14 cellular contexts compared by ENCODE assay signal in the genomic region with DNA sequence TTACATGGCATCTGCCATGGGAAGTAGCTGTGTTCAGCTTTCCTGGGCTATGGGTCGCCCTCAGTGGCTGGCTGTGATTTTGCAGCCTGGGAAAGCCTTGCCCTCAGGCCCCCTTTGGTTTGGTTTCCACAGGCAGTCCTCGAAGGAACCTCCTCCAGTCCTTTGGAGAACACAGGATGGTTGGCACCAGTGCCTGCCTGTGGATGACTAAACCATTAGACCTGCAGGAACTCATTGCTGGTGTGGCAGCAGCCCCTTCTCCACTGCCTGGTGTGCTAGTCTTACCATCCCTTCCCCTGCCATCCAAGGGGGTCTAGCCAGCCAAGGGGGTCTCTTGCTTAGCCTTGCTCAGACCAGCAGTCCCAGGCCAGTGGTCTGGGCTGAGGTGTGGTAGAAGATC.
DNase-seq lines count a peak whose midpoint lies in the region; ATAC-seq and TF ChIP-seq lines count a peak whose summit lies in the region.
"Had no signal": no experiment of that assay in that cellular context is flagged by ENCODE, and none has a peak within 500 bp of the region (broad histone marks: within the 10 kb centered on the region; RNA-seq: fewer than 3 reads in every experiment).

No MANE protein-coding gene starts in this region.

- H3K4me3 ChIP-seq in right lobe of liver = no peak overlapping the region
- H3K4me3 ChIP-seq: A549, GM23338 had no signal

- H3K27me3 ChIP-seq in foreskin keratinocyte = no peaks in the 10 kb centered on the region
- no peaks in the 10 kb centered on the region for H3K27me3 ChIP-seq in right lobe of liver
- H3K27me3 ChIP-seq: BE2C had no signal

- 44% methylated on average over 2 of the region's 2 CpGs for WGBS in right lobe of liver (ENCODE audit: insufficient coverage, low coverage, low lambda C conversion rate, missing lambda C conversion rate)

- H3K27ac ChIP-seq in foreskin keratinocyte (no peak overlapping the region), right lobe of liver (no peak overlapping the region)
- H3K27ac ChIP-seq: A549, C4-2B had no signal

- no peaks in the 10 kb centered on the region for H3K4me1 Mint-ChIP-seq in T-helper 17 cell
- H3K4me1 Mint-ChIP-seq: CD4-positive, alpha-beta memory T cell; GM23338; H9; IgD-negative memory B cell had no signal

- H3K27ac Mint-ChIP-seq in T-helper 17 cell = no peak overlapping the region
- H3K27ac Mint-ChIP-seq: CD4-positive, alpha-beta memory T cell; GM23338; H9; IgD-negative memory B cell had no signal

- intact Hi-C loops in right lobe of liver (cut with DNase I) = no loop called here

- DNase-seq in M059J (ENCODE audit: low read depth) = peak; percentile 76
- peak; percentile 35 to 74 for DNase-seq in NCI-H446 (lab: John Stamatoyannopoulos, UW)
- DNase-seq in foreskin keratinocyte = no peak
- DNase-seq in right lobe of liver = no peak
- DNase-seq in T-helper 17 cell = no peak
- DNase-seq: BE2C; CD4-positive, alpha-beta memory T cell; DMS53; H9 had no signal

- H3K9me3 ChIP-seq in right lobe of liver = no peaks in the 10 kb centered on the region
- no peaks in the 10 kb centered on the region for H3K9me3 ChIP-seq in T-helper 17 cell (ENCODE audit: control insufficient read depth, low read length, poor library complexity, severe bottlenecking)
- H3K9me3 ChIP-seq: A549, BE2C had no signal

- no peak for TF ChIP-seq CTCF in foreskin keratinocyte (conservative IDR thresholded peaks at IDR 0.05)
- TF ChIP-seq CTCF in right lobe of liver (IDR thresholded peaks at IDR 0.05) = no peak

- no peak overlapping the region for H3K4me3 Mint-ChIP-seq in T-helper 17 cell
- H3K4me3 Mint-ChIP-seq: CD4-positive, alpha-beta memory T cell; GM23338; H9; IgD-negative memory B cell had no signal

- H3K4me1 ChIP-seq in foreskin keratinocyte = no peaks in the 10 kb centered on the region
- no peaks in the 10 kb centered on the region for H3K4me1 ChIP-seq in right lobe of liver
- H3K4me1 ChIP-seq: A549, BE2C had no signal

- TF ChIP-seq POLR2A in right lobe of liver (IDR thresholded peaks at IDR 0.05) = no peak

- no peaks in the 10 kb centered on the region for H3K27me3 Mint-ChIP-seq in T-helper 17 cell
- H3K27me3 Mint-ChIP-seq: CD4-positive, alpha-beta memory T cell had no signal

- H3K36me3 ChIP-seq in right lobe of liver = no peaks in the 10 kb centered on the region
- H3K36me3 ChIP-seq: BE2C had no signal

- no peaks in the 10 kb centered on the region for H3K36me3 Mint-ChIP-seq in T-helper 17 cell (ENCODE audit: low read depth)
- H3K36me3 Mint-ChIP-seq: CD4-positive, alpha-beta memory T cell had no signal

- ATAC-seq in foreskin keratinocyte = peak; percentile 59
- ATAC-seq in HG03439 (IDR thresholded peaks at IDR 0.05; ENCODE audit: unreplicated experiment) = no peak
- ATAC-seq in right lobe of liver = no peak
- ATAC-seq in T-helper 17 cell = no peak
- ATAC-seq: A549, GM23338 had no signal

Comparison
In these comparisons a context has a peak if more than half of its experiments do, and no peak if none do; other contexts are left out.
1. DNase-seq: peak in M059J (single experiment) and NCI-H446 (2 of 2); none in foreskin keratinocyte (0 of 2), right lobe of liver (0 of 3) and T-helper 17 cell (0 of 3).